Comparison of ENCODE assay signal across 18 cellular contexts in the genomic region with DNA sequence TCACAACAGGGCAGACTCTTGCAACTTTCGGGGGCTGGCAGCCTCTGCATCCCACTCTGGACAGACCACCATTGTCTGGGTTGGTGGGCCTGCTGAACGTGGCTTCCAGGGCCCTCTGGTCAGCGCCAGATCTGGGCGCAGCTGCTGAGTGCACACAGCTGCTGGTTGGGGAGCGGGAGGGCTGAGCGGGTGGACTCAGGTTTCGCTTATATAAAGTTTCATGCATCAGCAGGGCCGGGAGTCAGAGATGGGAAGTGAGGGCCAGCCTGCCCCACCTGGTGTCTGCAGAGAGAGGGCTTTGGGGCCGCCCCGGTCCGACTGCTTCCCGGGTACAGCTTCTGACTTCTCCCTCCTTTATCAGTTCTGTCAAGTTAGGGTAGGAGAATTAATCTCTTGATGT. TPM values are rescaled to one million over a fixed set of nuclear protein-coding genes. Genes with fewer than 3 reads are reported as not detected.
DNase-seq lines count a peak whose midpoint lies in the region; ATAC-seq and TF ChIP-seq lines count a peak whose summit lies in the region.
"Had no signal": no experiment of that assay in that cellular context is flagged by ENCODE, and none has a peak within 500 bp of the region (broad histone marks: within the 10 kb centered on the region; RNA-seq: fewer than 3 reads in every experiment).

No MANE protein-coding gene starts in this region.

- no peak overlapping the region for H3K4me3 Mint-ChIP-seq in CD4-positive, alpha-beta memory T cell
- H3K4me3 Mint-ChIP-seq: endodermal cell, T-helper 17 cell had no signal

- no peaks in the 10 kb centered on the region for H3K36me3 Mint-ChIP-seq in CD4-positive, alpha-beta memory T cell

- no peak for TF ChIP-seq CTCF in spleen (IDR thresholded peaks at IDR 0.05 in 8 of 11, conservative IDR thresholded peaks at IDR 0.05 in 3 of 11)

- peaks cover 0 to 4% (median 0%) of the 10 kb centered on the region in 4 donors for H3K4me1 Mint-ChIP-seq in CD4-positive, alpha-beta memory T cell
- H3K4me1 Mint-ChIP-seq: endodermal cell had no signal

- no peak for TF ChIP-seq POLR2A in spleen (IDR thresholded peaks at IDR 0.05)

- no peaks in the 10 kb centered on the region for H3K9me3 ChIP-seq in spleen
- H3K9me3 ChIP-seq in CD4-positive, alpha-beta memory T cell (ENCODE audit: control insufficient read depth in 1 of 2, low read length in 2 of 2): no peaks in the 10 kb centered on the region
- H3K9me3 ChIP-seq: left lung, upper lobe of left lung had no signal

- no peaks in the 10 kb centered on the region for H3K4me1 ChIP-seq in spleen
- H3K4me1 ChIP-seq in CD4-positive, alpha-beta memory T cell (ENCODE audit: insufficient read depth, low read length): no peaks in the 10 kb centered on the region
- H3K4me1 ChIP-seq: left lung, parathyroid adenoma, upper lobe of left lung had no signal

- ATAC-seq in HG02840 (IDR thresholded peaks at IDR 0.05; ENCODE audit: low FRiP score, unreplicated experiment): no peak
- ATAC-seq: K562, left lung, Right ventricle myocardium inferior, T-helper 17 cell had no signal

- H3K4me3 ChIP-seq in spleen: no peak overlapping the region
- H3K4me3 ChIP-seq in CD4-positive, alpha-beta memory T cell (ENCODE audit: low read length in 2 of 2): no peak overlapping the region
- H3K4me3 ChIP-seq: K562, left lung, upper lobe of left lung had no signal

- POLR2A ChIA-PET in CD4-positive, alpha-beta memory T cell (lab: Charles Lee; ENCODE audit: partially characterized antibody): no interaction called here

- H3K9me3 Mint-ChIP-seq in CD4-positive, alpha-beta memory T cell: no peaks in the 10 kb centered on the region
- H3K9me3 Mint-ChIP-seq: endodermal cell had no signal

- WGBS in spleen, 5 donors: 65 to 84% (median 82%) methylated on average over 6 to 12 of the region's 12 CpGs

- no peaks in the 10 kb centered on the region for H3K36me3 ChIP-seq in spleen
- H3K36me3 ChIP-seq in CD4-positive, alpha-beta memory T cell (ENCODE audit: insufficient read depth, low read length): no peaks in the 10 kb centered on the region
- H3K36me3 ChIP-seq: left lung, upper lobe of left lung had no signal

- no peak overlapping the region for H3K27ac Mint-ChIP-seq in CD4-positive, alpha-beta memory T cell
- H3K27ac Mint-ChIP-seq: endodermal cell, T-helper 17 cell had no signal

- CTCF ChIA-PET in CD4-positive, alpha-beta memory T cell (lab: Charles Lee; ENCODE audit: partially characterized antibody): no interaction called here

- intact Hi-C loops in spleen (cut with DNase I; ENCODE audit: low total_unique reads): no loop called here
- intact Hi-C loops in CD4-positive, alpha-beta memory T cell (cut with micrococcal nuclease): no loop called here

- H3K27ac ChIP-seq in spleen: no peak overlapping the region
- no peak overlapping the region for H3K27ac ChIP-seq in CD4-positive, alpha-beta memory T cell (ENCODE audit: low read depth, low read length)
- H3K27ac ChIP-seq: left lung, parathyroid adenoma, upper lobe of left lung had no signal

- peaks cover 24 to 26% of the 10 kb centered on the region in 2 donors for H3K27me3 Mint-ChIP-seq in CD4-positive, alpha-beta memory T cell

- H3K27me3 ChIP-seq in spleen (replicated peaks in 1 of 7): peaks cover 0 to 42% (median 0%) of the 10 kb centered on the region in 7 donors
- peaks cover 5% of the 10 kb centered on the region for H3K27me3 ChIP-seq in CD4-positive, alpha-beta memory T cell (ENCODE audit: insufficient read depth, low read length)
- H3K27me3 ChIP-seq: upper lobe of left lung had no signal

- DNase-seq in NCI-H187 (lab: John Stamatoyannopoulos, UW): peak; percentile 56 to 72
- DNase-seq in NCI-H187 treated with DMSO at 0.1 percent for 48 hours (lab: John Stamatoyannopoulos, UW): no peak
- DNase-seq in NCI-H510A treated with DMSO at 0.1 percent for 48 hours (lab: John Stamatoyannopoulos, UW): peak; percentile 81
- peak; percentile 29 for DNase-seq in iPS-NIHi11 (ENCODE audit: low spot score)
- DNase-seq in spleen: no peak
- DNase-seq in kidney glomerular epithelial cell (lab: John Stamatoyannopoulos, UW): no peak
- DNase-seq in CD4-positive, alpha-beta memory T cell: no peak
- DNase-seq: activated CD8-positive, alpha-beta memory T cell treated with anti-CD3 and anti-CD28 coated beads for 24 hours; endodermal cell; left lung; NCI-H1436 treated with DMSO at 0.1 percent for 48 hours; stimulated activated naive CD4-positive, alpha-beta T cell; T-helper 17 cell had no signal

RNA-seq across cellular contexts. Expression of a gene that starts 6.9 kb away (rescaled TPM):
- total RNA-seq in spleen: 100 to 1,000 TPM; 102 to 192 (median 145) TPM
- 10 to 100 TPM; 18.0 to 39.1 (median 32.1) TPM for polyA plus RNA-seq in spleen
- total RNA-seq in CD4-positive, alpha-beta memory T cell: 10 to 100 TPM; 65.8 to 73.7 TPM
- 10 to 100 TPM in 1 of 2 donors, 1 to 10 TPM in 1; 6.6 to 15.6 TPM for polyA plus RNA-seq in CD4-positive, alpha-beta memory T cell

Comparison
In these comparisons a context has a peak if more than half of its experiments do, and no peak if none do; other contexts are left out.
1. DNase-seq: peak in NCI-H187 (2 of 2), NCI-H510A treated with DMSO at 0.1 percent for 48 hours (single experiment) and iPS-NIHi11 (single experiment); none in NCI-H187 treated with DMSO at 0.1 percent for 48 hours (single experiment), spleen (single experiment), kidney glomerular epithelial cell (single experiment) and CD4-positive, alpha-beta memory T cell (0 of 5).